9 cellular contexts compared by ENCODE assay signal in genomic region chr19:47232422-47233211, GRCh38. TPM values are rescaled to one million over a fixed set of nuclear protein-coding genes. Genes with fewer than 3 reads are reported as not detected.
A peak's percentile ranks its signal among the peaks of the same experiment; 100 is the strongest.
DNase-seq lines count a peak whose midpoint lies in the region; ATAC-seq and TF ChIP-seq lines count a peak whose summit lies in the region.
"Had no signal": no experiment of that assay in that cellular context is flagged by ENCODE, and none has a peak within 500 bp of the region (broad histone marks: within the 10 kb centered on the region; RNA-seq: fewer than 3 reads in every experiment).

No MANE protein-coding gene starts in this region.

- H3K27me3 ChIP-seq in gastroesophageal sphincter = no peaks in the 10 kb centered on the region

- TF ChIP-seq CTCF in AG10803 (conservative IDR thresholded peaks at IDR 0.05; ENCODE audit: low read length) (no peak), activated B cell treated with CpG ODN at 0.5 μM for 24 hours (IDR thresholded peaks at IDR 0.05) (no peak), gastroesophageal sphincter (IDR thresholded peaks at IDR 0.05) (no peak), GM20000 (IDR thresholded peaks at IDR 0.05; ENCODE audit: extremely low read depth, missing control alignments) (no peak)

- H3K4me3 Mint-ChIP-seq in activated B cell treated with CpG ODN at 0.5 μM for 24 hours = peak overlapping the region; percentile 36

- intact Hi-C loops in activated B cell treated with CpG ODN at 0.5 μM for 24 hours (cut with micrococcal nuclease) = no loop called here

- ATAC-seq in activated B cell treated with CpG ODN at 0.5 μM for 24 hours (ENCODE audit: low read depth) (no peak), gastroesophageal sphincter (no peak), GM21447 (IDR thresholded peaks at IDR 0.05; ENCODE audit: unreplicated experiment) (no peak)

- H3K4me3 ChIP-seq in AG10803 (ENCODE audit: low read length) (peak overlapping the region; percentile 67), gastroesophageal sphincter (no peak overlapping the region)

- no peaks in the 10 kb centered on the region for H3K9me3 ChIP-seq in gastroesophageal sphincter

- H3K9me3 Mint-ChIP-seq in activated B cell treated with CpG ODN at 0.5 μM for 24 hours = no peaks in the 10 kb centered on the region

- H3K27ac Mint-ChIP-seq in activated B cell treated with CpG ODN at 0.5 μM for 24 hours = peak overlapping the region; percentile 57

- TF ChIP-seq POLR2A in gastroesophageal sphincter (IDR thresholded peaks at IDR 0.05) = no peak

- peaks cover 0 to 51% (median 2%) of the 10 kb centered on the region in 3 donors for H3K4me1 ChIP-seq in gastroesophageal sphincter

- peak; percentile 80 for DNase-seq in AG10803 (ENCODE audit: low read depth)
- DNase-seq in GOT3 (lab: John Stamatoyannopoulos, UW) = peak; percentile 24
- no peak for DNase-seq in activated B cell treated with CpG ODN at 0.5 μM for 24 hours
- DNase-seq in stromal cell of bone marrow (ENCODE audit: low read depth) = peak; percentile 76
- DNase-seq in ecto neural progenitor cell (ENCODE audit: low spot score) = no peak
- DNase-seq in GM20000 (ENCODE audit: low spot score) = no peak

- 34 to 39% methylated on average over 9 to 16 of the region's 16 CpGs for WGBS in gastroesophageal sphincter (ENCODE audit: low coverage in 1 of 2), 2 donors

- H3K36me3 Mint-ChIP-seq in activated B cell treated with CpG ODN at 0.5 μM for 24 hours (ENCODE audit: low read depth) = no peaks in the 10 kb centered on the region

- H3K27ac ChIP-seq in gastroesophageal sphincter = peak overlapping the region in 3 of 4 donors; percentile 70 to 100 (median 100)
- H3K27ac ChIP-seq: HL-60 had no signal

- peaks cover 21% of the 10 kb centered on the region for H3K4me1 Mint-ChIP-seq in activated B cell treated with CpG ODN at 0.5 μM for 24 hours

- TF ChIP-seq EP300 in gastroesophageal sphincter (IDR thresholded peaks at IDR 0.05) = no peak

- CTCF ChIA-PET in activated B cell treated with CpG ODN at 0.5 μM for 24 hours (lab: Charles Lee) = interaction anchor here (0.9 to 2.4 kb wide), 3 partner anchors 10 to 22 kb away, joined by 3 to 11 read pairs (median 7); no protein-coding TSS in a partner anchor

- H3K27me3 Mint-ChIP-seq in activated B cell treated with CpG ODN at 0.5 μM for 24 hours = no peaks in the 10 kb centered on the region

- POLR2A ChIA-PET in activated B cell treated with CpG ODN at 0.5 μM for 24 hours (lab: Charles Lee) = interaction anchor here (0.6 to 2.4 kb wide), 13 partner anchors 10 to 517 kb away, joined by 3 to 13 read pairs (median 5); partner anchors contain the start of genes CCDC9, INAFM1, SAE1 and ZC3H4

- H3K36me3 ChIP-seq in gastroesophageal sphincter = no peaks in the 10 kb centered on the region

RNA-seq across cellular contexts. Expression of gene BBC3, which starts 1.6 kb away (rescaled TPM):
- total RNA-seq in activated B cell treated with CpG ODN at 0.5 μM for 24 hours (7.0 and 11.5 TPM in 2 replicates), gastroesophageal sphincter (10 to 100 TPM in 2 of 4 donors, 1 to 10 TPM in 2; 3.6 to 11.4 (median 10.2) TPM)

RNA-seq across cellular contexts. Expression of gene CCDC9, which starts 23.7 kb away (rescaled TPM):
- total RNA-seq in activated B cell treated with CpG ODN at 0.5 μM for 24 hours (43.7 and 47.1 TPM in 2 replicates), gastroesophageal sphincter (10 to 100 TPM; 17.3 to 36.9 (median 28.5) TPM)

RNA-seq across cellular contexts. Expression of gene INAFM1, which starts 42.1 kb away (rescaled TPM):
- total RNA-seq in activated B cell treated with CpG ODN at 0.5 μM for 24 hours (9.8 and 11.8 TPM in 2 replicates), gastroesophageal sphincter (10 to 100 TPM in 2 of 4 donors, 1 to 10 TPM in 2; 5.0 to 14.7 (median 11.7) TPM)

Comparison
In these comparisons a context has a peak if more than half of its experiments do, and no peak if none do; other contexts are left out.
1. DNase-seq: peak in AG10803 (single experiment), GOT3 (single experiment) and stromal cell of bone marrow (single experiment); none in activated B cell treated with CpG ODN at 0.5 μM for 24 hours (single experiment), ecto neural progenitor cell (single experiment) and GM20000 (single experiment).